1 cellular context compared by ENCODE assay signal in genomic region chr2:45276914-45277313, GRCh38.
TF ChIP-seq lines count a peak whose summit lies in the region.

No MANE protein-coding gene starts in this region.

TF ChIP-seq in HepG2, 621 proteins besides CTCF, POLR2A, EP300 and RAD21 (continued from another document):
- TF ChIP-seq, protein P1, sequence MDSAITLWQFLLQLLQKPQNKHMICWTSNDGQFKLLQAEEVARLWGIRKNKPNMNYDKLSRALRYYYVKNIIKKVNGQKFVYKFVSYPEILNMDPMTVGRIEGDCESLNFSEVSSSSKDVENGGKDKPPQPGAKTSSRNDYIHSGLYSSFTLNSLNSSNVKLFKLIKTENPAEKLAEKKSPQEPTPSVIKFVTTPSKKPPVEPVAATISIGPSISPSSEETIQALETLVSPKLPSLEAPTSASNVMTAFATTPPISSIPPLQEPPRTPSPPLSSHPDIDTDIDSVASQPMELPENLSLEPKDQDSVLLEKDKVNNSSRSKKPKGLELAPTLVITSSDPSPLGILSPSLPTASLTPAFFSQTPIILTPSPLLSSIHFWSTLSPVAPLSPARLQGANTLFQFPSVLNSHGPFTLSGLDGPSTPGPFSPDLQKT (CRISPR knock-in tag; IDR thresholded peaks at IDR 0.05; ENCODE audit: borderline replicate concordance) = no peak
- no peak for TF ChIP-seq NFE2L1 (CRISPR knock-in tag; IDR thresholded peaks at IDR 0.05; ENCODE audit: borderline replicate concordance)
- TF ChIP-seq ERF (CRISPR knock-in tag; IDR thresholded peaks at IDR 0.05) = no peak
- no peak for TF ChIP-seq CENPBD1 (CRISPR knock-in tag; IDR thresholded peaks at IDR 0.05; ENCODE audit: borderline replicate concordance, low read depth)
- TF ChIP-seq FOXJ3 (CRISPR knock-in tag; IDR thresholded peaks at IDR 0.05; ENCODE audit: borderline replicate concordance) = no peak
- TF ChIP-seq, protein P2, sequence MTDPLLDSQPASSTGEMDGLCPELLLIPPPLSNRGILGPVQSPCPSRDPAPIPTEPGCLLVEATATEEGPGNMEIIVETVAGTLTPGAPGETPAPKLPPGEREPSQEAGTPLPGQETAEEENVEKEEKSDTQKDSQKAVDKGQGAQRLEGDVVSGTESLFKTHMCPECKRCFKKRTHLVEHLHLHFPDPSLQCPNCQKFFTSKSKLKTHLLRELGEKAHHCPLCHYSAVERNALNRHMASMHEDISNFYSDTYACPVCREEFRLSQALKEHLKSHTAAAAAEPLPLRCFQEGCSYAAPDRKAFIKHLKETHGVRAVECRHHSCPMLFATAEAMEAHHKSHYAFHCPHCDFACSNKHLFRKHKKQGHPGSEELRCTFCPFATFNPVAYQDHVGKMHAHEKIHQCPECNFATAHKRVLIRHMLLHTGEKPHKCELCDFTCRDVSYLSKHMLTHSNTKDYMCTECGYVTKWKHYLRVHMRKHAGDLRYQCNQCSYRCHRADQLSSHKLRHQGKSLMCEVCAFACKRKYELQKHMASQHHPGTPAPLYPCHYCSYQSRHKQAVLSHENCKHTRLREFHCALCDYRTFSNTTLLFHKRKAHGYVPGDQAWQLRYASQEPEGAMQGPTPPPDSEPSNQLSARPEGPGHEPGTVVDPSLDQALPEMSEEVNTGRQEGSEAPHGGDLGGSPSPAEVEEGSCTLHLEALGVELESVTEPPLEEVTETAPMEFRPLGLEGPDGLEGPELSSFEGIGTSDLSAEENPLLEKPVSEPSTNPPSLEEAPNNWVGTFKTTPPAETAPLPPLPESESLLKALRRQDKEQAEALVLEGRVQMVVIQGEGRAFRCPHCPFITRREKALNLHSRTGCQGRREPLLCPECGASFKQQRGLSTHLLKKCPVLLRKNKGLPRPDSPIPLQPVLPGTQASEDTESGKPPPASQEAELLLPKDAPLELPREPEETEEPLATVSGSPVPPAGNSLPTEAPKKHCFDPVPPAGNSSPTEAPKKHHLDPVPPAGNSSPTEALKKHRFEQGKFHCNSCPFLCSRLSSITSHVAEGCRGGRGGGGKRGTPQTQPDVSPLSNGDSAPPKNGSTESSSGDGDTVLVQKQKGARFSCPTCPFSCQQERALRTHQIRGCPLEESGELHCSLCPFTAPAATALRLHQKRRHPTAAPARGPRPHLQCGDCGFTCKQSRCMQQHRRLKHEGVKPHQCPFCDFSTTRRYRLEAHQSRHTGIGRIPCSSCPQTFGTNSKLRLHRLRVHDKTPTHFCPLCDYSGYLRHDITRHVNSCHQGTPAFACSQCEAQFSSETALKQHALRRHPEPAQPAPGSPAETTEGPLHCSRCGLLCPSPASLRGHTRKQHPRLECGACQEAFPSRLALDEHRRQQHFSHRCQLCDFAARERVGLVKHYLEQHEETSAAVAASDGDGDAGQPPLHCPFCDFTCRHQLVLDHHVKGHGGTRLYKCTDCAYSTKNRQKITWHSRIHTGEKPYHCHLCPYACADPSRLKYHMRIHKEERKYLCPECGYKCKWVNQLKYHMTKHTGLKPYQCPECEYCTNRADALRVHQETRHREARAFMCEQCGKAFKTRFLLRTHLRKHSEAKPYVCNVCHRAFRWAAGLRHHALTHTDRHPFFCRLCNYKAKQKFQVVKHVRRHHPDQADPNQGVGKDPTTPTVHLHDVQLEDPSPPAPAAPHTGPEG (CRISPR knock-in tag; IDR thresholded peaks at IDR 0.05) = no peak
- TF ChIP-seq KAT2B (IDR thresholded peaks at IDR 0.05; ENCODE audit: borderline replicate concordance, low read depth, low read length) = no peak
- peak; percentile 31; the same call in 1 of the 2 replicates for TF ChIP-seq HNF4A (CRISPR knock-in tag; IDR thresholded peaks at IDR 0.05)
- TF ChIP-seq RARG (CRISPR knock-in tag; IDR thresholded peaks at IDR 0.05; ENCODE audit: low read depth) = no peak
- no peak for TF ChIP-seq ZNF124 (CRISPR knock-in tag; IDR thresholded peaks at IDR 0.05)
- TF ChIP-seq NONO (IDR thresholded peaks at IDR 0.05) = no peak
- no peak for TF ChIP-seq NONO (CRISPR knock-in tag; conservative IDR thresholded peaks at IDR 0.05)
- TF ChIP-seq RARA (CRISPR knock-in tag; IDR thresholded peaks at IDR 0.05) = 0 out of 2 replicates have a peak, but pooled peaks have one; percentile 17
- TF ChIP-seq CAMTA2 (CRISPR knock-in tag; IDR thresholded peaks at IDR 0.05; ENCODE audit: borderline replicate concordance) = no peak
- no peak for TF ChIP-seq SIN3A (IDR thresholded peaks at IDR 0.05; ENCODE audit: borderline replicate concordance, low read depth, low read length)
- peak; percentile 89 for TF ChIP-seq TEAD3 (CRISPR knock-in tag; optimal IDR thresholded peaks at IDR 0.05; ENCODE audit: borderline replicate concordance)
- TF ChIP-seq LCORL (IDR thresholded peaks at IDR 0.05) = 0 out of 2 replicates have a peak, but pooled peaks have one; percentile 13
- TF ChIP-seq LCORL (CRISPR knock-in tag; IDR thresholded peaks at IDR 0.05) = no peak
- no peak for TF ChIP-seq ZNF775 (CRISPR knock-in tag; IDR thresholded peaks at IDR 0.05; ENCODE audit: borderline replicate concordance)
- no peak for TF ChIP-seq TRIM24 (CRISPR knock-in tag; IDR thresholded peaks at IDR 0.05)
- TF ChIP-seq, protein P3, sequence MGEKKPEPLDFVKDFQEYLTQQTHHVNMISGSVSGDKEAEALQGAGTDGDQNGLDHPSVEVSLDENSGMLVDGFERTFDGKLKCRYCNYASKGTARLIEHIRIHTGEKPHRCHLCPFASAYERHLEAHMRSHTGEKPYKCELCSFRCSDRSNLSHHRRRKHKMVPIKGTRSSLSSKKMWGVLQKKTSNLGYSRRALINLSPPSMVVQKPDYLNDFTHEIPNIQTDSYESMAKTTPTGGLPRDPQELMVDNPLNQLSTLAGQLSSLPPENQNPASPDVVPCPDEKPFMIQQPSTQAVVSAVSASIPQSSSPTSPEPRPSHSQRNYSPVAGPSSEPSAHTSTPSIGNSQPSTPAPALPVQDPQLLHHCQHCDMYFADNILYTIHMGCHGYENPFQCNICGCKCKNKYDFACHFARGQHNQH (CRISPR knock-in tag; IDR thresholded peaks at IDR 0.05) = no peak
- TF ChIP-seq, protein P4, sequence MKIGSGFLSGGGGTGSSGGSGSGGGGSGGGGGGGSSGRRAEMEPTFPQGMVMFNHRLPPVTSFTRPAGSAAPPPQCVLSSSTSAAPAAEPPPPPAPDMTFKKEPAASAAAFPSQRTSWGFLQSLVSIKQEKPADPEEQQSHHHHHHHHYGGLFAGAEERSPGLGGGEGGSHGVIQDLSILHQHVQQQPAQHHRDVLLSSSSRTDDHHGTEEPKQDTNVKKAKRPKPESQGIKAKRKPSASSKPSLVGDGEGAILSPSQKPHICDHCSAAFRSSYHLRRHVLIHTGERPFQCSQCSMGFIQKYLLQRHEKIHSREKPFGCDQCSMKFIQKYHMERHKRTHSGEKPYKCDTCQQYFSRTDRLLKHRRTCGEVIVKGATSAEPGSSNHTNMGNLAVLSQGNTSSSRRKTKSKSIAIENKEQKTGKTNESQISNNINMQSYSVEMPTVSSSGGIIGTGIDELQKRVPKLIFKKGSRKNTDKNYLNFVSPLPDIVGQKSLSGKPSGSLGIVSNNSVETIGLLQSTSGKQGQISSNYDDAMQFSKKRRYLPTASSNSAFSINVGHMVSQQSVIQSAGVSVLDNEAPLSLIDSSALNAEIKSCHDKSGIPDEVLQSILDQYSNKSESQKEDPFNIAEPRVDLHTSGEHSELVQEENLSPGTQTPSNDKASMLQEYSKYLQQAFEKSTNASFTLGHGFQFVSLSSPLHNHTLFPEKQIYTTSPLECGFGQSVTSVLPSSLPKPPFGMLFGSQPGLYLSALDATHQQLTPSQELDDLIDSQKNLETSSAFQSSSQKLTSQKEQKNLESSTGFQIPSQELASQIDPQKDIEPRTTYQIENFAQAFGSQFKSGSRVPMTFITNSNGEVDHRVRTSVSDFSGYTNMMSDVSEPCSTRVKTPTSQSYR (CRISPR knock-in tag; IDR thresholded peaks at IDR 0.05; ENCODE audit: borderline replicate concordance) = peak; percentile 85
- no peak for TF ChIP-seq ZBTB49 (CRISPR knock-in tag; IDR thresholded peaks at IDR 0.05; ENCODE audit: borderline replicate concordance)
- TF ChIP-seq, protein P5, sequence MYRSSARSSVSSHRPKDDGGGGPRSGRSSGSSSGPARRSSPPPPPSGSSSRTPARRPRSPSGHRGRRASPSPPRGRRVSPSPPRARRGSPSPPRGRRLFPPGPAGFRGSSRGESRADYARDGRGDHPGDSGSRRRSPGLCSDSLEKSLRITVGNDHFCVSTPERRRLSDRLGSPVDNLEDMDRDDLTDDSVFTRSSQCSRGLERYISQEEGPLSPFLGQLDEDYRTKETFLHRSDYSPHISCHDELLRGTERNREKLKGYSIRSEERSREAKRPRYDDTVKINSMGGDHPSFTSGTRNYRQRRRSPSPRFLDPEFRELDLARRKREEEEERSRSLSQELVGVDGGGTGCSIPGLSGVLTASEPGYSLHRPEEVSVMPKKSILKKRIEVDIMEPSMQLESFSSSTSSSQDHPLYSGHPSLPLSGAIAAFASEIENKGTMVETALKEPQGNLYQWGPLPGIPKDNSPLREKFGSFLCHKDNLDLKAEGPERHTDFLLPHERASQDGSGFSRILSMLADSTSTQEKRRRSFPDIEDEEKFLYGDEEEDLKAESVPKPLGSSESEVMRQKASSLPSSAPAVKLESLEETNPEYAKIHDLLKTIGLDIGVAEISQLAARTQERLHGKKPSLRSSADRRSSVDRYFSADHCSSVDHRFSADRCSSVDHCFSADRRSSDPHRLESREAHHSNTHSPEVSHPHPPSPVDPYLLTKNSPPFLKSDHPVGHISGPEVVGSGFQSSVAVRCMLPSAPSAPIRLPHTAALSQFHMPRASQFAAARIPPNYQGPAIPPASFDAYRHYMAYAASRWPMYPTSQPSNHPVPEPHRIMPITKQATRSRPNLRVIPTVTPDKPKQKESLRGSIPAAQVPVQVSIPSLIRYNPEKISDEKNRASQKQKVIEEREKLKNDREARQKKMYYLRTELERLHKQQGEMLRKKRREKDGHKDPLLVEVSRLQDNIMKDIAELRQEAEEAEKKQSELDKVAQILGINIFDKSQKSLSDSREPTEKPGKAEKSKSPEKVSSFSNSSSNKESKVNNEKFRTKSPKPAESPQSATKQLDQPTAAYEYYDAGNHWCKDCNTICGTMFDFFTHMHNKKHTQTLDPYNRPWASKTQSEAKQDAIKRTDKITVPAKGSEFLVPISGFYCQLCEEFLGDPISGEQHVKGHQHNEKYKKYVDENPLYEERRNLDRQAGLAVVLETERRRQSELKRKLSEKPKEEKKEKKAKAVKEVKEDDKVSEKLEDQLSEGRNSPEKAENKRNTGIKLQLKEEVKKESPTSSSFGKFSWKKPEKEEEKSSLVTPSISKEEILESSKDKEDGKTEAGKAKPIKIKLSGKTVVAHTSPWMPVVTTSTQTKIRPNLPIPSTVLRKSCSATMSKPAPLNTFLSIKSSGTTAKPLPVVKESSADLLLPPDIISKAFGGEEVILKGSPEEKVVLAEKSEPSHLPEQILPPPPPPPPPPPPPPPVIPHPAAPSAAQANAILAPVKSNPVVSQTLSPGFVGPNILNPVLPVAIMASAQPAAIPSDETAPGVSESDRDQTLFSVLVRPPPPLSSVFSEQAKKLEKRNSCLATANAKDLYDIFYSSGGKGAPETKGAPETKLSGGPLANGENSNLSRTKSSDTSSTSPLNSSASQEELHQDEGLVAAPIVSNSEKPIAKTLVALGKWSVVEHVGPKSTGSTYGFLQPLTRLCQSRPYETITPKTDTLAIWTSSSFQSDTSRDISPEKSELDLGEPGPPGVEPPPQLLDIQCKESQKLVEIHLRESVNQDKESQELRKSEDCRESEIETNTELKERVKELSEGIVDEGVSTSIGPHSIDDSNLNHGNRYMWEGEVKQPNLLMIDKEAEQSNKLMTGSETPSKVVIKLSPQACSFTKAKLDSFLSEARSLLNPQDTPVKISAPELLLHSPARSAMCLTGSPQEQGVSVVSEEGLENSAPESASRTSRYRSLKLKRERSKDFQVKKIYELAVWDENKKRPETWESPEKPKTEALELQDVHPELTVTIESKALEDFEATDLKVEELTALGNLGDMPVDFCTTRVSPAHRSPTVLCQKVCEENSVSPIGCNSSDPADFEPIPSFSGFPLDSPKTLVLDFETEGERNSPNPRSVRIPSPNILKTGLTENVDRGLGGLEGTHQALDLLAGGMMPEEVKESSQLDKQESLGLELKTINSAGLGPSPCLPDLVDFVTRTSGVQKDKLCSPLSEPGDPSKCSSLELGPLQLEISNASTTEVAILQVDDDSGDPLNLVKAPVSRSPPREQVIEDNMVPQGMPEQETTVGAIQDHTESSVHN (CRISPR knock-in tag; IDR thresholded peaks at IDR 0.05) = no peak
- no peak for TF ChIP-seq ZNF720 (CRISPR knock-in tag; IDR thresholded peaks at IDR 0.05)
